In the genomic region with DNA sequence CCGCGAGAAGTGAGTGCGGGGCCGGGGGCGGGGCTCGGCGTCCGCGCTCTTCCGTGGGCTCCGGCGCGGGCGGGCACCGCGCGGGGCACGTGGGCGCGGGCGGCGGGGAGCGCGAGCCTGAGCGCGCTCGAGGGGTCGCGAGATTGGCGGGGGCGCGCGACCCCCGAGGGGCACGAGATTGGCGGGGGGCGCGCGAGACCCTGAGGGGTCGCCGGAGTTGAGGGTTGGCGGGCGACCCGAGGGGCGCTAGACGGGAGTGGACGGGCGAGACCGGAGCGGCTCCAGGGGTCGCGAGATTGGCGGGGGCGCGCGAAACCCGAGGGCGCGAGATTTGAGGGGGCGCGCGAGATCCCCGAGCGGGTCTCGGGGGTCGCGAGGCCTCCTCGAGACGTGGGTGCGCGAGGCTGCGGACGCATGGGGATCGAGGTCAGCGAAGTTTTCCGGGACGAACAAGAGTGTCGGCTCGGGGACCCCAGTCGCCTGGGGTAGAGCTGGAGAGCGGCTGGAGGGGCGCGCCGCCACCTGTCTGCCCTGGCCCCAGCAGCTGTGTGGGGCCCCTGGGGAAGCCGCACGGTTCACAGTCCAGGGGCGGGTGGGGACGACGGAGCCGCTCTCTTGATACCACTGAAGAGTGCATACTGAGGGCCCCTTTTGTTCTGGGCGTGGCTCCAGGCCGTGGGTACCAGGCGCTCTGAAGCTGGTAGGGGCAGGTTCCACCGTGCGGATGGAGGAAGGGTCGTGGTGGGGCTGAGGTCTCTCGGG, we compare ENCODE assay signal across 9 cellular contexts. TPM values are rescaled to one million over a fixed set of nuclear protein-coding genes. Genes with fewer than 3 reads are reported as not detected.
DNase-seq lines count a peak whose midpoint lies in the region; ATAC-seq, FAIRE-seq and TF ChIP-seq lines count a peak whose summit lies in the region.
"Had no signal": no experiment of that assay in that cellular context is flagged by ENCODE, and none has a peak within 500 bp of the region (broad histone marks: within the 10 kb centered on the region; RNA-seq: fewer than 3 reads in every experiment).

No MANE protein-coding gene starts in this region.

- H3K4me3 ChIP-seq in WERI-Rb-1 (ENCODE audit: low read depth, low read length) = peak overlapping the region; percentile 65
- peak overlapping the region; percentile 55 for H3K4me3 ChIP-seq in neuron (ENCODE audit: low read length)

- no peaks in the 10 kb centered on the region for H3K9me3 Mint-ChIP-seq in endothelial cell (ENCODE audit: unreplicated experiment)

- H3K4me3 Mint-ChIP-seq in endothelial cell (ENCODE audit: unreplicated experiment) = peak overlapping the region; percentile 90

- H3K27me3 Mint-ChIP-seq in endothelial cell (ENCODE audit: unreplicated experiment) = peaks cover 32% of the 10 kb centered on the region

- no peak for TF ChIP-seq CTCF in D721Med (IDR thresholded peaks at IDR 0.05; ENCODE audit: insufficient read depth, missing control alignments)
- TF ChIP-seq CTCF in WERI-Rb-1 (IDR thresholded peaks at IDR 0.05; ENCODE audit: low read depth, low read length) = no peak
- no peak for TF ChIP-seq CTCF in endothelial cell (IDR thresholded peaks at IDR 0.05; ENCODE audit: unreplicated experiment)

- H3K9me3 ChIP-seq in WERI-Rb-1 (ENCODE audit: severe bottlenecking) (no peaks in the 10 kb centered on the region), neuron (ENCODE audit: low read length) (no peaks in the 10 kb centered on the region)

- no peaks in the 10 kb centered on the region for H3K36me3 Mint-ChIP-seq in endothelial cell (ENCODE audit: low read depth, unreplicated experiment)

- H3K36me3 ChIP-seq in WERI-Rb-1 (peaks cover 4% of the 10 kb centered on the region; the same call in 1 of the 2 replicates), neuron (ENCODE audit: insufficient read depth, low read length) (no peaks in the 10 kb centered on the region)

- H3K27ac ChIP-seq in WERI-Rb-1 = peak overlapping the region; percentile 79

- peak overlapping the region; percentile 72 for H3K27ac Mint-ChIP-seq in endothelial cell (ENCODE audit: unreplicated experiment)

- peaks cover 17% of the 10 kb centered on the region for H3K4me1 Mint-ChIP-seq in endothelial cell (ENCODE audit: unreplicated experiment)

- peak; percentile 11 for ATAC-seq in HG03097 (IDR thresholded peaks at IDR 0.05; ENCODE audit: low FRiP score, unreplicated experiment)
- ATAC-seq in GM18909 (IDR thresholded peaks at IDR 0.05; ENCODE audit: poor library complexity, unreplicated experiment) = no peak

- H3K27me3 ChIP-seq in WERI-Rb-1 (ENCODE audit: insufficient read depth, low read depth, severe bottlenecking) (no peaks in the 10 kb centered on the region), neuron (ENCODE audit: insufficient read depth, low read length) (no peaks in the 10 kb centered on the region)

- peaks cover 59% of the 10 kb centered on the region for H3K4me1 ChIP-seq in neuron (ENCODE audit: insufficient read depth, low read length)

- peak overlapping the region; percentile 56 for H2AFZ ChIP-seq in neuron (ENCODE audit: low read depth, low read length)

- peak; percentile 53 for DNase-seq in D721Med (ENCODE audit: insufficient read length, low spot score)
- no peak for DNase-seq in WERI-Rb-1
- DNase-seq in endothelial cell (ENCODE audit: low spot score) = no peak
- no peak for DNase-seq in cortex of kidney (lab: John Stamatoyannopoulos, UW)
- DNase-seq in HuH-7 (ENCODE audit: low spot score) = no peak

- FAIRE-seq in D721Med (lab: Jason Lieb, UNC) = no peak

RNA-seq across cellular contexts. Expression of gene SSBP4, which starts 0.7 kb away (rescaled TPM):
- total RNA-seq in endothelial cell (ENCODE audit: unreplicated experiment) = 60.7 TPM

RNA-seq across cellular contexts. Expression of gene ISYNA1, which starts 18.1 kb away (rescaled TPM):
- 68.5 TPM for total RNA-seq in endothelial cell (ENCODE audit: unreplicated experiment)

RNA-seq across cellular contexts. Expression of gene LRRC25, which starts 22.5 kb away (rescaled TPM):
- not detected for total RNA-seq in endothelial cell (ENCODE audit: unreplicated experiment)
- total RNA-seq: T-helper 2 cell treated with Interferon-gamma antibody and Interleukin-4, amounts not matched to agents 100 ng/mL and 5 ng/mL, for 36 hours had no signal

RNA-seq across cellular contexts. Expression of gene GDF15, which starts 33.9 kb away (rescaled TPM):
- total RNA-seq in endothelial cell (ENCODE audit: unreplicated experiment) = 1.3 TPM
- total RNA-seq: T-helper 2 cell treated with Interferon-gamma antibody and Interleukin-4, amounts not matched to agents 100 ng/mL and 5 ng/mL, for 36 hours had no signal
